In genomic region chr10:89392974-89393373, GRCh38 we compare ENCODE assay signal across 1 cellular context.
TF ChIP-seq lines count a peak whose summit lies in the region.

No MANE protein-coding gene starts in this region.

TF ChIP-seq in H1, 55 proteins besides CTCF, POLR2A, EP300 and RAD21:
- no peak for TF ChIP-seq ZNF274 (IDR thresholded peaks at IDR 0.05; ENCODE audit: borderline replicate concordance, extremely low read depth, low read length)
- no peak for TF ChIP-seq CBX8 (IDR thresholded peaks at IDR 0.05; ENCODE audit: borderline replicate concordance, low read depth, low read length)
- TF ChIP-seq YY1 (IDR thresholded peaks at IDR 0.05; ENCODE audit: low read depth, low read length) = no peak
- TF ChIP-seq HDAC2 (IDR thresholded peaks at IDR 0.05; ENCODE audit: borderline replicate concordance in 1 of 2, low read depth in 2 of 2, low read length in 2 of 2) = no peak
- TF ChIP-seq JUND (IDR thresholded peaks at IDR 0.05; ENCODE audit: low read length) = no peak
